ENCODE assay signal across 10 cellular contexts in genomic region chr19:33195711-33196347, GRCh38. TPM values are rescaled to one million over a fixed set of nuclear protein-coding genes. Genes with fewer than 3 reads are reported as not detected.
DNase-seq lines count a peak whose midpoint lies in the region; ATAC-seq and TF ChIP-seq lines count a peak whose summit lies in the region.
"Had no signal": no experiment of that assay in that cellular context is flagged by ENCODE, and none has a peak within 500 bp of the region (broad histone marks: within the 10 kb centered on the region; RNA-seq: fewer than 3 reads in every experiment).

No MANE protein-coding gene starts in this region.

- no peak for TF ChIP-seq POLR2A in IMR-90 (IDR thresholded peaks at IDR 0.05; ENCODE audit: low read depth, low read length)
- TF ChIP-seq POLR2A in thyroid gland (IDR thresholded peaks at IDR 0.05) = no peak

- no peak for TF ChIP-seq CTCF in IMR-90 (conservative IDR thresholded peaks at IDR 0.05; ENCODE audit: low read depth, low read length)
- TF ChIP-seq CTCF in dorsolateral prefrontal cortex (IDR thresholded peaks at IDR 0.05 in 54 of 56, conservative IDR thresholded peaks at IDR 0.05 in 2 of 56; ENCODE audit: low read depth in 1 of 56, partially characterized antibody in 56 of 56) = no peak
- TF ChIP-seq CTCF in lower lobe of right lung (IDR thresholded peaks at IDR 0.05) = no peak
- no peak for TF ChIP-seq CTCF in thyroid gland (IDR thresholded peaks at IDR 0.05)

- peaks cover 0 to 10% of the 10 kb centered on the region in 2 experiments; a peak in 1 of 4 replicates for H3K79me1 ChIP-seq in IMR-90 (ENCODE audit: low read depth in 1 of 2, low read length in 2 of 2)

- H4K20me1 ChIP-seq in IMR-90 (ENCODE audit: insufficient read depth, low read length) = peaks cover 8% of the 10 kb centered on the region

- DNase-seq in IMR-90 = no peak
- DNase-seq in dorsolateral prefrontal cortex = no peak
- DNase-seq in lower lobe of right lung = no peak
- no peak for DNase-seq in activated CD4-positive, alpha-beta memory T cell treated with anti-CD3 and anti-CD28 coated beads, Interleukin-2, amount 10 ng/mL, durations not matched to agents 7 days and 5 days
- no peak for DNase-seq in NCI-H1105 treated with DMSO at 0.1 percent for 48 hours (lab: John Stamatoyannopoulos, UW)
- DNase-seq in thyroid gland = no peak
- no peak for DNase-seq in stimulated activated naive CD4-positive, alpha-beta T cell treated with Interleukin-2 at 50 U/mL for 16 hours (lab: John Stamatoyannopoulos, UW)
- DNase-seq: activated CD8-positive, alpha-beta memory T cell treated with anti-CD3 and anti-CD28 coated beads for 24 hours; NCI-H1436 treated with DMSO at 0.1 percent for 48 hours had no signal

- dilution Hi-C loops in IMR-90 (cut with HindIII; ENCODE audit: low sequenced_read_pairs, unreplicated experiment) = no loop called here

- no peak overlapping the region for H2AK5ac ChIP-seq in IMR-90 (ENCODE audit: low read depth, low read length)

- no peaks in the 10 kb centered on the region for H3K9me1 ChIP-seq in IMR-90 (ENCODE audit: insufficient read depth, low read length)

- CTCF ChIA-PET in IMR-90 (lab: Yijun Ruan, JAX) = interaction anchor here (1.0 kb wide), 1 partner anchor 11 kb away, joined by 3 read pairs; no protein-coding TSS in a partner anchor
- CTCF ChIA-PET in activated CD4-positive, alpha-beta memory T cell treated with anti-CD3 and anti-CD28 coated beads, Interleukin-2, amount 10 ng/mL, durations not matched to agents 7 days and 5 days (lab: Charles Lee) = interaction anchor here (0.6 kb wide), 1 partner anchor 53 kb away, joined by 3 read pairs; no protein-coding TSS in a partner anchor

- H3K18ac ChIP-seq in IMR-90 (ENCODE audit: low read depth, low read length) = no peak overlapping the region

- POLR2A ChIA-PET in IMR-90 (lab: Charles Lee; ENCODE audit: unreplicated experiment) = interaction anchor here (0.6 kb wide), 1 partner anchor 8 kb away, joined by 11 read pairs; no protein-coding TSS in a partner anchor
- POLR2A ChIA-PET in activated CD4-positive, alpha-beta memory T cell treated with anti-CD3 and anti-CD28 coated beads, Interleukin-2, amount 10 ng/mL, durations not matched to agents 7 days and 5 days (lab: Charles Lee) = no interaction called here

- peaks cover 36% of the 10 kb centered on the region for H3K27me3 Mint-ChIP-seq in activated CD4-positive, alpha-beta memory T cell treated with anti-CD3 and anti-CD28 coated beads, Interleukin-2, amount 10 ng/mL, durations not matched to agents 7 days and 5 days

- H3K36me3 Mint-ChIP-seq in activated CD4-positive, alpha-beta memory T cell treated with anti-CD3 and anti-CD28 coated beads, Interleukin-2, amount 10 ng/mL, durations not matched to agents 7 days and 5 days (ENCODE audit: low read depth) = no peaks in the 10 kb centered on the region

- H4K5ac ChIP-seq in IMR-90 (ENCODE audit: low read depth, low read length) = no peak overlapping the region

- H3K4me3 Mint-ChIP-seq in activated CD4-positive, alpha-beta memory T cell treated with anti-CD3 and anti-CD28 coated beads, Interleukin-2, amount 10 ng/mL, durations not matched to agents 7 days and 5 days = no peak overlapping the region

- no peak overlapping the region for H2BK15ac ChIP-seq in IMR-90 (ENCODE audit: low read depth, low read length)

- H2BK5ac ChIP-seq in IMR-90 (ENCODE audit: low read depth, low read length, poor library complexity, severe bottlenecking) = no peak overlapping the region

- peak overlapping the region; percentile 79; the same call in 1 of the 2 replicates for H3K4me2 ChIP-seq in IMR-90 (ENCODE audit: low read depth, low read length)

- no peaks in the 10 kb centered on the region for H3K9me3 ChIP-seq in IMR-90 (ENCODE audit: control insufficient read depth, insufficient read depth, low read length)
- no peaks in the 10 kb centered on the region for H3K9me3 ChIP-seq in lower lobe of right lung
- H3K9me3 ChIP-seq in subcutaneous abdominal adipose tissue (ENCODE audit: control insufficient read depth in 5 of 5, low read length in 5 of 5) = no peaks in the 10 kb centered on the region
- H3K9me3 ChIP-seq in thyroid gland = no peaks in the 10 kb centered on the region

- no peak overlapping the region for H4K91ac ChIP-seq in IMR-90 (ENCODE audit: insufficient read depth, low read depth, low read length)

- H3K27ac ChIP-seq in IMR-90 (ENCODE audit: insufficient read depth, low read length) = no peak overlapping the region
- peak overlapping the region in 19 of 59 donors; percentile 20 to 83 (median 61) for H3K27ac ChIP-seq in dorsolateral prefrontal cortex
- no peak overlapping the region for H3K27ac ChIP-seq in lower lobe of right lung
- H3K27ac ChIP-seq in subcutaneous abdominal adipose tissue (ENCODE audit: low read depth, low read length) = no peak overlapping the region
- H3K27ac ChIP-seq in thyroid gland = no peak overlapping the region

- in situ Hi-C loops in IMR-90 (cut with MboI; ENCODE audit: low sequenced_read_pairs) = no loop called here

- H3K23ac ChIP-seq in IMR-90 (ENCODE audit: low read depth, low read length) = no peak overlapping the region

- H3K56ac ChIP-seq in IMR-90 (ENCODE audit: extremely low read depth, insufficient read depth, low read length) = no peak overlapping the region

- no peak overlapping the region for H4K8ac ChIP-seq in IMR-90 (ENCODE audit: low read depth in 2 of 2, low read length in 2 of 2)

- H3K36me3 ChIP-seq in IMR-90 (ENCODE audit: control insufficient read depth, insufficient read depth, low read length) (peaks cover 2% of the 10 kb centered on the region; the same call in 1 of the 2 replicates), lower lobe of right lung (no peaks in the 10 kb centered on the region), subcutaneous abdominal adipose tissue (ENCODE audit: control insufficient read depth in 5 of 5, insufficient read depth in 5 of 5, low read length in 5 of 5) (peaks cover 0 to 39% (median 10%) of the 10 kb centered on the region in 5 donors), thyroid gland (no peaks in the 10 kb centered on the region)

- TF ChIP-seq RAD21 in IMR-90 (IDR thresholded peaks at IDR 0.05; ENCODE audit: low read length) = no peak

- no TSS peak for BruUV-seq in IMR-90 (replicated peaks; lab: Mats Ljungman, UMichigan)

- no peak overlapping the region for H3K14ac ChIP-seq in IMR-90 (replicated peaks; ENCODE audit: low read depth, low read length)

- no peak overlapping the region for H3K27ac Mint-ChIP-seq in activated CD4-positive, alpha-beta memory T cell treated with anti-CD3 and anti-CD28 coated beads, Interleukin-2, amount 10 ng/mL, durations not matched to agents 7 days and 5 days

- no peaks in the 10 kb centered on the region for H3K4me1 Mint-ChIP-seq in activated CD4-positive, alpha-beta memory T cell treated with anti-CD3 and anti-CD28 coated beads, Interleukin-2, amount 10 ng/mL, durations not matched to agents 7 days and 5 days

- no peak for ATAC-seq in IMR-90 (ENCODE audit: low read depth)
- peak in 1 of 2 donors; percentile 9 for ATAC-seq in lower lobe of right lung

- H2BK120ac ChIP-seq in IMR-90 (ENCODE audit: low read depth, low read length) = no peak overlapping the region

- H3K4me3 ChIP-seq in IMR-90 (ENCODE audit: insufficient read depth, low read depth, low read length) = no peak overlapping the region; the same call in 1 of the 2 replicates
- H3K4me3 ChIP-seq in dorsolateral prefrontal cortex = peak overlapping the region; percentile 38 to 77 (median 64)
- H3K4me3 ChIP-seq in lower lobe of right lung = peak overlapping the region; percentile 60
- peak overlapping the region; percentile 57 to 68 (median 62) for H3K4me3 ChIP-seq in subcutaneous abdominal adipose tissue (ENCODE audit: low read depth in 1 of 5, low read length in 5 of 5)
- peak overlapping the region in 1 of 3 donors; percentile 45 for H3K4me3 ChIP-seq in thyroid gland (replicated peaks in 1 of 3)

- peaks cover 3% of the 10 kb centered on the region; the same call in 1 of the 2 replicates for H3K4me1 ChIP-seq in IMR-90 (ENCODE audit: control insufficient read depth, insufficient read depth, low read length)
- H3K4me1 ChIP-seq in lower lobe of right lung = peaks cover 9% of the 10 kb centered on the region
- peaks cover 2 to 22% (median 16%) of the 10 kb centered on the region in 5 donors for H3K4me1 ChIP-seq in subcutaneous abdominal adipose tissue (ENCODE audit: control insufficient read depth in 5 of 5, insufficient read depth in 5 of 5, low read length in 5 of 5)
- peaks cover 8% of the 10 kb centered on the region in 2 donors for H3K4me1 ChIP-seq in thyroid gland

- peak overlapping the region; percentile 85 for H2AFZ ChIP-seq in IMR-90 (replicated peaks; ENCODE audit: low read length, poor library complexity)

- H3K27me3 ChIP-seq in IMR-90 (ENCODE audit: control insufficient read depth, insufficient read depth, low read length) = peaks cover 7% of the 10 kb centered on the region; the same call in 1 of the 2 replicates
- H3K27me3 ChIP-seq in dorsolateral prefrontal cortex = peaks cover 0 to 20% (median 0%) of the 10 kb centered on the region in 45 donors
- peaks cover 10% of the 10 kb centered on the region for H3K27me3 ChIP-seq in lower lobe of right lung (ENCODE audit: low read depth)
- H3K27me3 ChIP-seq in subcutaneous abdominal adipose tissue (ENCODE audit: control insufficient read depth in 5 of 5, insufficient read depth in 4 of 5, low read length in 5 of 5) = no peaks in the 10 kb centered on the region
- no peaks in the 10 kb centered on the region for H3K27me3 ChIP-seq in thyroid gland

- H3K9ac ChIP-seq in IMR-90 (ENCODE audit: low read depth, low read length) (no peak overlapping the region; the same call in 1 of the 2 replicates), subcutaneous abdominal adipose tissue (ENCODE audit: low read length in 5 of 5) (peak overlapping the region in 3 of 5 donors; percentile 2 to 71 (median 37))

- WGBS in IMR-90 (ENCODE audit: extremely low coverage in 2 of 2, insufficient read length in 1 of 2), 2 experiments = 100% methylated on average over 2 of the region's 16 CpGs; no CpG with 5 or more reads in 1 of the 2 experiments
- WGBS in thyroid gland, 2 donors = 73 to 89% methylated on average over 6 to 11 of the region's 16 CpGs

- H2BK20ac ChIP-seq in IMR-90 (ENCODE audit: low read depth, low read length) = no peak overlapping the region

- H3K4ac ChIP-seq in IMR-90 (ENCODE audit: low read depth, low read length) = no peak overlapping the region

- no peaks in the 10 kb centered on the region for H3K9me3 Mint-ChIP-seq in activated CD4-positive, alpha-beta memory T cell treated with anti-CD3 and anti-CD28 coated beads, Interleukin-2, amount 10 ng/mL, durations not matched to agents 7 days and 5 days

- peak overlapping the region; percentile 37 for H2AK9ac ChIP-seq in IMR-90 (replicated peaks; ENCODE audit: low read depth, low read length, poor library complexity)

- intact Hi-C loops in IMR-90 (cut with micrococcal nuclease) = no loop called here
- intact Hi-C loops in dorsolateral prefrontal cortex (cut with DNase I) = no loop called here
- intact Hi-C loops in lower lobe of right lung (cut with DNase I) = no loop called here
- intact Hi-C loops in thyroid gland (cut with DNase I) = no loop called here

RNA-seq across cellular contexts. Expression of gene LRP3, which starts 1.7 kb away (rescaled TPM):
- total RNA-seq in IMR-90 (2012; rRNA removed) = 8.4 and 8.6 TPM in 2 replicates
- 20.2 and 25.7 TPM in 2 replicates for polyA plus RNA-seq in IMR-90 (2012; rRNA removed)
- 7.1 and 20.6 TPM in 2 replicates for polyA plus RNA-seq in IMR-90 (2012; cell fraction: cytosol; rRNA removed)
- 7.3 and 27.0 TPM in 2 replicates for polyA plus RNA-seq in IMR-90 (2012; cell fraction: nucleus; rRNA removed; ENCODE audit: low replicate concordance)
- total RNA-seq in dorsolateral prefrontal cortex = 100 to 1,000 TPM in 10 of 120 experiments, 10 to 100 TPM in 110; 25.9 to 174 (median 79.1) TPM
- 13.8 TPM for total RNA-seq in lower lobe of right lung
- not detected for total RNA-seq in activated CD4-positive, alpha-beta memory T cell treated with anti-CD3 and anti-CD28 coated beads, Interleukin-2, amount 10 ng/mL, durations not matched to agents 7 days and 5 days
- total RNA-seq in thyroid gland = 10 to 100 TPM; 33.3 to 49.9 (median 39.0) TPM

RNA-seq across cellular contexts. Expression of gene SLC7A10, which starts 29.8 kb away (rescaled TPM):
- total RNA-seq in IMR-90 (2012; rRNA removed) = not detected in 2 replicates
- not detected in 2 replicates for polyA plus RNA-seq in IMR-90 (2012; rRNA removed)
- not detected in 2 replicates for polyA plus RNA-seq in IMR-90 (2012; cell fraction: cytosol; rRNA removed)
- polyA plus RNA-seq in IMR-90 (2012; cell fraction: nucleus; rRNA removed; ENCODE audit: low replicate concordance) = 0.11 TPM in 1 of 2 replicates, not detected in the other
- total RNA-seq in dorsolateral prefrontal cortex = 10 to 100 TPM in 34 of 120 experiments, 1 to 10 TPM in 86; 2.9 to 33.9 (median 8.5) TPM
- total RNA-seq in lower lobe of right lung = 0.62 TPM
- not detected for total RNA-seq in activated CD4-positive, alpha-beta memory T cell treated with anti-CD3 and anti-CD28 coated beads, Interleukin-2, amount 10 ng/mL, durations not matched to agents 7 days and 5 days
- total RNA-seq in thyroid gland = 1 to 10 TPM in 1 of 4 donors, under 1 TPM in 3; 0.29 to 2.7 (median 0.78) TPM
